15 cellular contexts compared by ENCODE assay signal in genomic region chr2:239445771-239446524, GRCh38. TPM values are rescaled to one million over a fixed set of nuclear protein-coding genes. Genes with fewer than 3 reads are reported as not detected.
DNase-seq lines count a peak whose midpoint lies in the region; ATAC-seq, FAIRE-seq and TF ChIP-seq lines count a peak whose summit lies in the region.
"Had no signal": no experiment of that assay in that cellular context is flagged by ENCODE, and none has a peak within 500 bp of the region (broad histone marks: within the 10 kb centered on the region; RNA-seq: fewer than 3 reads in every experiment).

No MANE protein-coding gene starts in this region.

- H3K27me3 ChIP-seq in left lung (peaks cover 0 to 4% of the 10 kb centered on the region in 2 donors), subcutaneous abdominal adipose tissue (ENCODE audit: control insufficient read depth in 5 of 5, insufficient read depth in 4 of 5, low read length in 5 of 5) (peaks cover 0 to under 1% (median under 1%) of the 10 kb centered on the region in 5 donors), sigmoid colon (no peaks in the 10 kb centered on the region)

- ATAC-seq in left lung (peak; percentile 46), HG02870 (IDR thresholded peaks at IDR 0.05; ENCODE audit: unreplicated experiment) (no peak)
- ATAC-seq: stimulated activated naive CD8-positive, alpha-beta T cell treated with anti-CD3 and anti-CD28 coated beads, Interleukin-15, Interleukin-2, amounts not matched to agents 100 U/mL and 50 U/mL, for 24 hours had no signal

- H3K27ac ChIP-seq in left lung (peak overlapping the region in 1 of 2 donors; percentile 63), subcutaneous abdominal adipose tissue (ENCODE audit: low read depth, low read length) (peak overlapping the region; percentile 61), sigmoid colon (peak overlapping the region in 2 of 4 donors; percentile 7 to 41)
- H3K27ac ChIP-seq: colonic mucosa, PC-9 had no signal

- no peak for TF ChIP-seq CTCF in left lung (IDR thresholded peaks at IDR 0.05)
- no peak for TF ChIP-seq CTCF in sigmoid colon (IDR thresholded peaks at IDR 0.05)

- H3K9ac ChIP-seq in subcutaneous abdominal adipose tissue (ENCODE audit: low read length in 5 of 5): peak overlapping the region in 1 of 5 donors; percentile 59

- no peaks in the 10 kb centered on the region for H3K36me3 Mint-ChIP-seq in T-helper 2 cell treated with Interferon-gamma antibody and Interleukin-4, amounts not matched to agents 5 μg/mL and 100 μg/mL, for 36 hours (ENCODE audit: low read depth)
- H3K36me3 Mint-ChIP-seq: CD4-positive, CD25-positive, alpha-beta regulatory T cell had no signal

- intact Hi-C loops in left lung (cut with DNase I): no loop called here
- intact Hi-C loops in sigmoid colon (cut with DNase I): no loop called here

- peak; percentile 98 for FAIRE-seq in endometrium (lab: Jason Lieb, UNC)
- FAIRE-seq: G401.6 had no signal

- H3K4me1 Mint-ChIP-seq in T-helper 2 cell treated with Interferon-gamma antibody and Interleukin-4, amounts not matched to agents 5 μg/mL and 100 μg/mL, for 36 hours (ENCODE audit: low read depth): peaks cover 8% of the 10 kb centered on the region

- H3K36me3 ChIP-seq in left lung (no peaks in the 10 kb centered on the region), subcutaneous abdominal adipose tissue (ENCODE audit: control insufficient read depth in 5 of 5, insufficient read depth in 5 of 5, low read length in 5 of 5) (no peaks in the 10 kb centered on the region), sigmoid colon (no peaks in the 10 kb centered on the region)
- H3K36me3 ChIP-seq: colonic mucosa had no signal

- no peak overlapping the region for H3K27ac Mint-ChIP-seq in T-helper 2 cell treated with Interferon-gamma antibody and Interleukin-4, amounts not matched to agents 5 μg/mL and 100 μg/mL, for 36 hours
- H3K27ac Mint-ChIP-seq: CD4-positive, CD25-positive, alpha-beta regulatory T cell had no signal

- no peaks in the 10 kb centered on the region for H3K9me3 Mint-ChIP-seq in T-helper 2 cell treated with Interferon-gamma antibody and Interleukin-4, amounts not matched to agents 5 μg/mL and 100 μg/mL, for 36 hours

- no peaks in the 10 kb centered on the region for H3K9me3 ChIP-seq in left lung
- H3K9me3 ChIP-seq in subcutaneous abdominal adipose tissue (ENCODE audit: control insufficient read depth in 5 of 5, low read length in 5 of 5): no peaks in the 10 kb centered on the region
- no peaks in the 10 kb centered on the region for H3K9me3 ChIP-seq in sigmoid colon
- H3K9me3 ChIP-seq: colonic mucosa had no signal

- no peak for TF ChIP-seq POLR2A in sigmoid colon (IDR thresholded peaks at IDR 0.05)

- TF ChIP-seq EP300 in sigmoid colon (IDR thresholded peaks at IDR 0.05): no peak

- peaks cover 0 to 32% of the 10 kb centered on the region in 2 donors for H3K4me1 ChIP-seq in left lung
- peaks cover 0 to 19% (median 14%) of the 10 kb centered on the region in 5 donors for H3K4me1 ChIP-seq in subcutaneous abdominal adipose tissue (ENCODE audit: control insufficient read depth in 5 of 5, insufficient read depth in 5 of 5, low read length in 5 of 5)
- H3K4me1 ChIP-seq in sigmoid colon: peaks cover 0 to 23% (median 7%) of the 10 kb centered on the region in 4 donors
- H3K4me1 ChIP-seq: colonic mucosa had no signal

- no peak overlapping the region for H3K4me3 Mint-ChIP-seq in T-helper 2 cell treated with Interferon-gamma antibody and Interleukin-4, amounts not matched to agents 5 μg/mL and 100 μg/mL, for 36 hours
- H3K4me3 Mint-ChIP-seq: CD4-positive, CD25-positive, alpha-beta regulatory T cell had no signal

- H3K27me3 Mint-ChIP-seq in T-helper 2 cell treated with Interferon-gamma antibody and Interleukin-4, amounts not matched to agents 5 μg/mL and 100 μg/mL, for 36 hours (ENCODE audit: low read depth): peaks cover 46% of the 10 kb centered on the region

- WGBS in sigmoid colon, 2 donors: 71 to 77% methylated on average over 6 of the region's 6 CpGs

- DNase-seq in NCI-H774 (lab: John Stamatoyannopoulos, UW): peak; percentile 23
- no peak for DNase-seq in left lung
- no peak for DNase-seq in sigmoid colon
- no peak for DNase-seq in T-helper 2 cell treated with Interferon-gamma antibody and Interleukin-4, amounts not matched to agents 5 μg/mL and 100 μg/mL, for 36 hours (ENCODE audit: low spot score)
- no peak for DNase-seq in DMS 273 (lab: John Stamatoyannopoulos, UW; ENCODE audit: unreplicated experiment)
- DNase-seq: activated naive CD4-positive, alpha-beta T cell treated with Interleukin-2 at 50 U/mL for 16 hours; CD4-positive, CD25-positive, alpha-beta regulatory T cell; colonic mucosa; MM.1S; stimulated activated naive CD8-positive, alpha-beta T cell treated with anti-CD3 and anti-CD28 coated beads, Interleukin-15, Interleukin-2, amounts not matched to agents 100 U/mL and 50 U/mL, for 24 hours had no signal

- H3K4me3 ChIP-seq in left lung (no peak overlapping the region), subcutaneous abdominal adipose tissue (ENCODE audit: low read depth in 1 of 5, low read length in 5 of 5) (no peak overlapping the region), sigmoid colon (no peak overlapping the region)
- H3K4me3 ChIP-seq: colonic mucosa, PC-9 had no signal

RNA-seq across cellular contexts. Expression of gene HDAC4, which starts 45.1 kb away (rescaled TPM):
- total RNA-seq in left lung (10 to 100 TPM; 31.8 to 36.8 TPM), sigmoid colon (100 to 1,000 TPM in 3 of 4 donors, 10 to 100 TPM in 1; 77.0 to 196 (median 139) TPM)
- 10 to 100 TPM in 1 of 3 donors, 1 to 10 TPM in 2; 1.8 to 16.4 (median 3.0) TPM for polyA plus RNA-seq in sigmoid colon
